In the genomic region with DNA sequence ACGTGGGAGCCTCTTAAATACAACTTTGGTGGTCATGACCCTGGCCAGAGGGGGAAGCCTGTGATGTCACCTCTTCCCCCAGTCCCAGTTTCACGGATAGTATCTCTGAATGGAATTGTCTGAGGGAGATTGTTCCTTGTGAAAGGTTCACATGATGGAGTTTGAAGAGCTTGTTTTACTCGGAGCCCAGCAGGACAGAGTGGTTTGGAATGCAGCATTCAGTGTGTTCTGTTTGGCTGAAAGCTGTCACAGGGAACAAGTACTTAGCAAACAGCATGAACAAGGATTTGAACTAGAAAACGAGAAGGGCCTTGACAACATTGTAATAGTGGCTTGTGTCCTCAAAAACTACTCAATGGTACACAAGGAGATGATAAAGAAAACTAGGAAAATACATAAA, we compare ENCODE assay signal across 2 cellular contexts.
TF ChIP-seq lines count a peak whose summit lies in the region.

No MANE protein-coding gene starts in this region.

TF ChIP-seq in GM23338, 12 proteins besides CTCF, POLR2A, EP300 and RAD21 (continued from another document):
- TF ChIP-seq, protein P1, sequence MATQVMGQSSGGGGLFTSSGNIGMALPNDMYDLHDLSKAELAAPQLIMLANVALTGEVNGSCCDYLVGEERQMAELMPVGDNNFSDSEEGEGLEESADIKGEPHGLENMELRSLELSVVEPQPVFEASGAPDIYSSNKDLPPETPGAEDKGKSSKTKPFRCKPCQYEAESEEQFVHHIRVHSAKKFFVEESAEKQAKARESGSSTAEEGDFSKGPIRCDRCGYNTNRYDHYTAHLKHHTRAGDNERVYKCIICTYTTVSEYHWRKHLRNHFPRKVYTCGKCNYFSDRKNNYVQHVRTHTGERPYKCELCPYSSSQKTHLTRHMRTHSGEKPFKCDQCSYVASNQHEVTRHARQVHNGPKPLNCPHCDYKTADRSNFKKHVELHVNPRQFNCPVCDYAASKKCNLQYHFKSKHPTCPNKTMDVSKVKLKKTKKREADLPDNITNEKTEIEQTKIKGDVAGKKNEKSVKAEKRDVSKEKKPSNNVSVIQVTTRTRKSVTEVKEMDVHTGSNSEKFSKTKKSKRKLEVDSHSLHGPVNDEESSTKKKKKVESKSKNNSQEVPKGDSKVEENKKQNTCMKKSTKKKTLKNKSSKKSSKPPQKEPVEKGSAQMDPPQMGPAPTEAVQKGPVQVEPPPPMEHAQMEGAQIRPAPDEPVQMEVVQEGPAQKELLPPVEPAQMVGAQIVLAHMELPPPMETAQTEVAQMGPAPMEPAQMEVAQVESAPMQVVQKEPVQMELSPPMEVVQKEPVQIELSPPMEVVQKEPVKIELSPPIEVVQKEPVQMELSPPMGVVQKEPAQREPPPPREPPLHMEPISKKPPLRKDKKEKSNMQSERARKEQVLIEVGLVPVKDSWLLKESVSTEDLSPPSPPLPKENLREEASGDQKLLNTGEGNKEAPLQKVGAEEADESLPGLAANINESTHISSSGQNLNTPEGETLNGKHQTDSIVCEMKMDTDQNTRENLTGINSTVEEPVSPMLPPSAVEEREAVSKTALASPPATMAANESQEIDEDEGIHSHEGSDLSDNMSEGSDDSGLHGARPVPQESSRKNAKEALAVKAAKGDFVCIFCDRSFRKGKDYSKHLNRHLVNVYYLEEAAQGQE (IDR thresholded peaks at IDR 0.05; ENCODE audit: unreplicated experiment) = no peak
TF ChIP-seq in GM23338: peak in this region for 0.

TF ChIP-seq in WTC11, 78 proteins besides CTCF, POLR2A, EP300 and RAD21 (continued from another document):
- TF ChIP-seq NR3C1 (CRISPR knock-in tag; conservative IDR thresholded peaks at IDR 0.05; ENCODE audit: low read depth) (no peak), ATF2 (CRISPR knock-in tag; IDR thresholded peaks at IDR 0.05; ENCODE audit: borderline replicate concordance, low read depth) (no peak), IRF1 (CRISPR knock-in tag; IDR thresholded peaks at IDR 0.05) (no peak), PRRX2 (CRISPR knock-in tag; IDR thresholded peaks at IDR 0.05) (no peak), MYBL2 (CRISPR knock-in tag; IDR thresholded peaks at IDR 0.05) (no peak), NFE2L1 (CRISPR knock-in tag; IDR thresholded peaks at IDR 0.05) (no peak), NR1H2 (CRISPR knock-in tag; IDR thresholded peaks at IDR 0.05) (no peak), USF1 (CRISPR knock-in tag; IDR thresholded peaks at IDR 0.05) (no peak)
- TF ChIP-seq, protein P2, sequence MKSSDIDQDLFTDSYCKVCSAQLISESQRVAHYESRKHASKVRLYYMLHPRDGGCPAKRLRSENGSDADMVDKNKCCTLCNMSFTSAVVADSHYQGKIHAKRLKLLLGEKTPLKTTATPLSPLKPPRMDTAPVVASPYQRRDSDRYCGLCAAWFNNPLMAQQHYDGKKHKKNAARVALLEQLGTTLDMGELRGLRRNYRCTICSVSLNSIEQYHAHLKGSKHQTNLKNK (CRISPR knock-in tag; IDR thresholded peaks at IDR 0.05) = no peak
- TF ChIP-seq, protein P3, sequence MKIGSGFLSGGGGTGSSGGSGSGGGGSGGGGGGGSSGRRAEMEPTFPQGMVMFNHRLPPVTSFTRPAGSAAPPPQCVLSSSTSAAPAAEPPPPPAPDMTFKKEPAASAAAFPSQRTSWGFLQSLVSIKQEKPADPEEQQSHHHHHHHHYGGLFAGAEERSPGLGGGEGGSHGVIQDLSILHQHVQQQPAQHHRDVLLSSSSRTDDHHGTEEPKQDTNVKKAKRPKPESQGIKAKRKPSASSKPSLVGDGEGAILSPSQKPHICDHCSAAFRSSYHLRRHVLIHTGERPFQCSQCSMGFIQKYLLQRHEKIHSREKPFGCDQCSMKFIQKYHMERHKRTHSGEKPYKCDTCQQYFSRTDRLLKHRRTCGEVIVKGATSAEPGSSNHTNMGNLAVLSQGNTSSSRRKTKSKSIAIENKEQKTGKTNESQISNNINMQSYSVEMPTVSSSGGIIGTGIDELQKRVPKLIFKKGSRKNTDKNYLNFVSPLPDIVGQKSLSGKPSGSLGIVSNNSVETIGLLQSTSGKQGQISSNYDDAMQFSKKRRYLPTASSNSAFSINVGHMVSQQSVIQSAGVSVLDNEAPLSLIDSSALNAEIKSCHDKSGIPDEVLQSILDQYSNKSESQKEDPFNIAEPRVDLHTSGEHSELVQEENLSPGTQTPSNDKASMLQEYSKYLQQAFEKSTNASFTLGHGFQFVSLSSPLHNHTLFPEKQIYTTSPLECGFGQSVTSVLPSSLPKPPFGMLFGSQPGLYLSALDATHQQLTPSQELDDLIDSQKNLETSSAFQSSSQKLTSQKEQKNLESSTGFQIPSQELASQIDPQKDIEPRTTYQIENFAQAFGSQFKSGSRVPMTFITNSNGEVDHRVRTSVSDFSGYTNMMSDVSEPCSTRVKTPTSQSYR (CRISPR knock-in tag; IDR thresholded peaks at IDR 0.05) = no peak
- TF ChIP-seq, protein P4, sequence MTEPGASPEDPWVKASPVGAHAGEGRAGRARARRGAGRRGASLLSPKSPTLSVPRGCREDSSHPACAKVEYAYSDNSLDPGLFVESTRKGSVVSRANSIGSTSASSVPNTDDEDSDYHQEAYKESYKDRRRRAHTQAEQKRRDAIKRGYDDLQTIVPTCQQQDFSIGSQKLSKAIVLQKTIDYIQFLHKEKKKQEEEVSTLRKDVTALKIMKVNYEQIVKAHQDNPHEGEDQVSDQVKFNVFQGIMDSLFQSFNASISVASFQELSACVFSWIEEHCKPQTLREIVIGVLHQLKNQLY (CRISPR knock-in tag; IDR thresholded peaks at IDR 0.05) = no peak
